ENCODE assay signal across 12 cellular contexts in the genomic region with DNA sequence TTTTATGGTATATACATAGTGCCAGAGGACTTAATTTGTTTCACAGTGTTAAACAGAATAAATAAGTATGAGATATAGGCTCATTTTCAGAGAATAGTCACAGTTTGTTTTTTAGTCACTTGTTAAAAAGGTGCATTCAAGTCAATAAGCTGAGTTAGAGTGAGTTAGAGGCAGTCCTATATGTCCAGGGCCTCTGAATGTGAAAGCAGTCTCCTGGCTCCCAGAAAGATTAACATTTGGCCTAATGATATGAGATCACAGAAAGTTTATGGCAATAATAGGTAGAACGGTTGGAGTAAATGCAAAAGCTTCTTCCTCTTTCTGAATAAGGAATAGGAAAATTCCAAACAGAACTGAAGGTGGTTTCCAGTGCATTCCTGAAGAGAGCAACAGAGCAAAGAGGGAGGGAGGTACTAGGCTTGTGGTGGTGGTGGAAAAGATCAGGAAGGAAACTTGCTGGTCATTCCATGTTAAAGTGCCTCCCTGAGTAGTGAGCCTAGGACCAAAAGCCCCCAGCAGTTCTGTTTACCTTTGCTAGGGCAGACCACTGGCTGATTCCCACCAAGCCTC. TPM values are rescaled to one million over a fixed set of nuclear protein-coding genes. Genes with fewer than 3 reads are reported as not detected.
DNase-seq lines count a peak whose midpoint lies in the region; ATAC-seq and TF ChIP-seq lines count a peak whose summit lies in the region.
"Had no signal": no experiment of that assay in that cellular context is flagged by ENCODE, and none has a peak within 500 bp of the region (broad histone marks: within the 10 kb centered on the region; RNA-seq: fewer than 3 reads in every experiment).

No MANE protein-coding gene starts in this region.

- peak overlapping the region; percentile 65 for H2AFZ ChIP-seq in ACC112 (ENCODE audit: low read length, unreplicated experiment)

- no peak for TF ChIP-seq CTCF in endodermal cell (conservative IDR thresholded peaks at IDR 0.05)
- TF ChIP-seq CTCF in GM10266 (IDR thresholded peaks at IDR 0.05; ENCODE audit: control insufficient read depth, insufficient read depth, low read depth, missing control alignments) = no peak

- H3K4me3 ChIP-seq in ACC112 (ENCODE audit: low read depth, low read length) = no peak overlapping the region
- H3K4me3 ChIP-seq in endodermal cell (ENCODE audit: low read length) = no peak overlapping the region
- H3K4me3 ChIP-seq in mesodermal cell (ENCODE audit: extremely low read depth, insufficient read depth, low read length, poor library complexity, severe bottlenecking) = no peak overlapping the region
- H3K4me3 ChIP-seq in effector memory CD4-positive, alpha-beta T cell (ENCODE audit: insufficient read depth, low read depth, low read length, poor library complexity, severe bottlenecking) = no peak overlapping the region
- H3K4me3 ChIP-seq: thoracic aorta had no signal

- peak overlapping the region; percentile 34 for H3K27ac ChIP-seq in ACC112 (ENCODE audit: low read depth, low read length)
- no peak overlapping the region for H3K27ac ChIP-seq in endodermal cell (ENCODE audit: low read depth, low read length)
- peak overlapping the region; percentile 32 for H3K27ac ChIP-seq in mesodermal cell (ENCODE audit: low read depth, low read length, severe bottlenecking)
- no peak overlapping the region for H3K27ac ChIP-seq in effector memory CD4-positive, alpha-beta T cell (ENCODE audit: insufficient read depth, low read length, poor library complexity, severe bottlenecking)
- H3K27ac ChIP-seq: thoracic aorta had no signal

- H3K4me1 Mint-ChIP-seq in endodermal cell = peaks cover 14% of the 10 kb centered on the region

- H3K27me3 Mint-ChIP-seq in endodermal cell (ENCODE audit: insufficient read depth) = no peaks in the 10 kb centered on the region

- H3K9me3 ChIP-seq in endodermal cell (ENCODE audit: control insufficient read depth, low read length) (no peaks in the 10 kb centered on the region), mesodermal cell (ENCODE audit: control insufficient read depth, low read length) (no peaks in the 10 kb centered on the region)
- H3K9me3 ChIP-seq in effector memory CD4-positive, alpha-beta T cell (ENCODE audit: control insufficient read depth, low read length) = no peaks in the 10 kb centered on the region
- H3K9me3 ChIP-seq: thoracic aorta had no signal

- H3K36me3 Mint-ChIP-seq in endodermal cell (ENCODE audit: low read depth) = no peaks in the 10 kb centered on the region

- H3K4me1 ChIP-seq in ACC112 (ENCODE audit: control insufficient read depth, insufficient read depth, low read length, unreplicated experiment) (peaks cover 55% of the 10 kb centered on the region), endodermal cell (ENCODE audit: control insufficient read depth, insufficient read depth, low read length) (no peaks in the 10 kb centered on the region), mesodermal cell (ENCODE audit: control insufficient read depth, insufficient read depth, low read length, poor library complexity, severe bottlenecking) (peaks cover 16% of the 10 kb centered on the region)
- no peaks in the 10 kb centered on the region for H3K4me1 ChIP-seq in effector memory CD4-positive, alpha-beta T cell (ENCODE audit: control insufficient read depth, insufficient read depth, low read length, poor library complexity, severe bottlenecking)

- WGBS in endodermal cell (ENCODE audit: insufficient coverage in 1 of 2, insufficient read length in 1 of 2), 2 experiments = 78 to 100% methylated on average over 1 of the region's 1 CpG
- WGBS in mesodermal cell (ENCODE audit: insufficient coverage in 2 of 2), 2 experiments = 71 to 86% methylated on average over 1 of the region's 1 CpG

- DNase-seq in NCI-H69 (lab: John Stamatoyannopoulos, UW) (peak; percentile 51), endodermal cell (peak; percentile 52), GM10266 (ENCODE audit: extremely low spot score) (no peak), NCI-H2171 treated with DMSO at 0.1 percent for 48 hours (lab: John Stamatoyannopoulos, UW) (no peak)
- DNase-seq in effector memory CD4-positive, alpha-beta T cell = no peak
- DNase-seq: amygdala, NCI-H345, Right ventricle myocardium superior had no signal

- H3K27ac Mint-ChIP-seq in endodermal cell = no peak overlapping the region

- no peaks in the 10 kb centered on the region for H3K9me3 Mint-ChIP-seq in endodermal cell

- H3K27me3 ChIP-seq in ACC112 (ENCODE audit: insufficient read depth, low read length) (no peaks in the 10 kb centered on the region), endodermal cell (ENCODE audit: control insufficient read depth, insufficient read depth, low read length, poor library complexity, severe bottlenecking) (no peaks in the 10 kb centered on the region)
- no peaks in the 10 kb centered on the region for H3K27me3 ChIP-seq in effector memory CD4-positive, alpha-beta T cell (replicated peaks; ENCODE audit: control insufficient read depth, insufficient read depth, low read length, poor library complexity, severe bottlenecking)

- no peaks in the 10 kb centered on the region for H3K36me3 ChIP-seq in ACC112 (ENCODE audit: insufficient read depth, low read length)
- no peaks in the 10 kb centered on the region for H3K36me3 ChIP-seq in endodermal cell (ENCODE audit: control insufficient read depth, insufficient read depth, low read length)
- H3K36me3 ChIP-seq in mesodermal cell (ENCODE audit: control insufficient read depth, insufficient read depth, low read length) = no peaks in the 10 kb centered on the region
- H3K36me3 ChIP-seq in effector memory CD4-positive, alpha-beta T cell (ENCODE audit: control insufficient read depth, insufficient read depth, low read length) = no peaks in the 10 kb centered on the region
- H3K36me3 ChIP-seq: thoracic aorta had no signal

- no peaks in the 10 kb centered on the region for H3K79me2 ChIP-seq in ACC112 (ENCODE audit: control insufficient read depth, insufficient read depth, low read length, unreplicated experiment)

- no peak overlapping the region for H3K9ac ChIP-seq in endodermal cell (ENCODE audit: extremely low read depth, low read length, poor library complexity, severe bottlenecking)

- no peak for ATAC-seq in HG03175 (IDR thresholded peaks at IDR 0.05; ENCODE audit: unreplicated experiment)

- H3K4me3 Mint-ChIP-seq in endodermal cell = no peak overlapping the region

RNA-seq across cellular contexts. Expression of gene SLC38A4, which starts 54.4 kb away (rescaled TPM):
- under 1 TPM in 1 of 2 donors, not detected in 1; 0.62 TPM for total RNA-seq in endodermal cell
- 0.93 TPM for polyA plus RNA-seq in endodermal cell (2013, experiment 1 of 2)
- polyA plus RNA-seq in endodermal cell (2013, experiment 2 of 2) = 0.70 TPM
- polyA plus RNA-seq in mesodermal cell (2013, experiment 1 of 2) = 0.81 TPM
- polyA plus RNA-seq in mesodermal cell (2013, experiment 2 of 2) = 0.40 TPM

Comparison
In these comparisons a context has a peak if more than half of its experiments do, and no peak if none do; other contexts are left out.
1. H3K27ac ChIP-seq: peak in ACC112 (single experiment) and mesodermal cell (single experiment); none in endodermal cell (single experiment) and effector memory CD4-positive, alpha-beta T cell (single experiment).
2. DNase-seq: peak in NCI-H69 (single experiment) and endodermal cell (single experiment); none in effector memory CD4-positive, alpha-beta T cell (0 of 3), GM10266 (single experiment) and NCI-H2171 treated with DMSO at 0.1 percent for 48 hours (single experiment).